Comparison of ENCODE assay signal across 8 cellular contexts in the genomic region with DNA sequence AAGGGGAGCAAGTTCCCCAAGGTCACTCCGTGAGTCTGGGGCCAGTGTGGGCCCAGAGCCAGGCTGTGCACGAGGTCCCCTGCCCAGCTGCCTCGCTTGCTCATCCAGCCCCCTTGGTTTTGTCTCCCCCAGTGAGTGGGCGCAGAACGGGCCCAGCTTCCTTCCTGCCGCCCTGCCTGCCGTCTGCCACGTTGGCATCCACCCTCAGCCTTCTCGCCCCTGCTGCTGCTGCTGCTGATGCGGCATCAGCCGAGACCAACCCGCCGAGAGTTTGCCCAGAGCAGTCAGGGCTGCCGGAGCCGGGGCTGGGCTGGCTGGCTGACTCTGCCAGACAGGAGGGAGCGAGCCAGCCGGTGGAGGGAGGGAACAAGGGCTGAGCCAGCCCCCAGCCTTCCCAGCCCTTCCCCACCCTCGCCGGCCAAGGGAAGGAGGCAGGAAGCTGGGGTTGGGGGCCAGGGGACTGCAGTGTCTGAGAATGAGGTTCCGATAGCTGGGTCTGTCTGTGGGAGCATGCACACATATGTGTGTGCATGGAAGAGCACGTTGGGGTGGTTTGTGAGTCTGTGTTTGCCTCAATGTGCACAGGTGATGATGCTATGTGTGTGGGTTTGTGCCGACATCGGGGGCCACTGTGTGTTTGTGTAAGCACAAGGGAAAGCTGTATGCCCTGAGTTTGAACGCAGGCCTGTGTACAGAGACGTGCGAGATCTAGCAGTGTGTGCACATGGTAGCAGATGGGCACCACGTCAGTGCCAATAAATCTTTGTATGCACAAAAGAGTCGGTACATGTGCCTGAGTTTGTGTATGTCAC.
DNase-seq lines count a peak whose midpoint lies in the region.

No MANE protein-coding gene starts in this region.

- peak; percentile 82 for DNase-seq in NCI-H69 (lab: John Stamatoyannopoulos, UW)
- peak; percentile 65 for DNase-seq in activated gamma-delta T cell treated with Interleukin-2 at 50 U/mL for 16 hours
- peak in 37 of 51 donors; percentile 14 to 76 (median 44) for DNase-seq in hypothalamus (lab: John Stamatoyannopoulos, UW)
- peak; percentile 59 for DNase-seq in stimulated activated CD8-positive, alpha-beta memory T cell treated with anti-CD3 and anti-CD28 coated beads, Interleukin-12 subunit alpha, Interleukin-12 subunit beta, amount 100 ng/mL, for 4 hours (ENCODE audit: low read depth)
- DNase-seq in iPS-NIHi7 (ENCODE audit: extremely low spot score): no peak
- DNase-seq in cortex of kidney (lab: John Stamatoyannopoulos, UW): no peak
- DNase-seq in NCI-H524 treated with DMSO at 0.1 percent for 48 hours (lab: John Stamatoyannopoulos, UW): no peak
- no peak for DNase-seq in 8988T

Comparison
In these comparisons a context has a peak if more than half of its experiments do, and no peak if none do; other contexts are left out.
1. DNase-seq: peak in NCI-H69 (single experiment), activated gamma-delta T cell treated with Interleukin-2 at 50 U/mL for 16 hours (single experiment), hypothalamus (37 of 51) and stimulated activated CD8-positive, alpha-beta memory T cell treated with anti-CD3 and anti-CD28 coated beads, Interleukin-12 subunit alpha, Interleukin-12 subunit beta, amount 100 ng/mL, for 4 hours (single experiment); none in iPS-NIHi7 (single experiment), cortex of kidney (single experiment), NCI-H524 treated with DMSO at 0.1 percent for 48 hours (single experiment) and 8988T (single experiment).